Comparison of ENCODE assay signal across 15 cellular contexts in the genomic region with DNA sequence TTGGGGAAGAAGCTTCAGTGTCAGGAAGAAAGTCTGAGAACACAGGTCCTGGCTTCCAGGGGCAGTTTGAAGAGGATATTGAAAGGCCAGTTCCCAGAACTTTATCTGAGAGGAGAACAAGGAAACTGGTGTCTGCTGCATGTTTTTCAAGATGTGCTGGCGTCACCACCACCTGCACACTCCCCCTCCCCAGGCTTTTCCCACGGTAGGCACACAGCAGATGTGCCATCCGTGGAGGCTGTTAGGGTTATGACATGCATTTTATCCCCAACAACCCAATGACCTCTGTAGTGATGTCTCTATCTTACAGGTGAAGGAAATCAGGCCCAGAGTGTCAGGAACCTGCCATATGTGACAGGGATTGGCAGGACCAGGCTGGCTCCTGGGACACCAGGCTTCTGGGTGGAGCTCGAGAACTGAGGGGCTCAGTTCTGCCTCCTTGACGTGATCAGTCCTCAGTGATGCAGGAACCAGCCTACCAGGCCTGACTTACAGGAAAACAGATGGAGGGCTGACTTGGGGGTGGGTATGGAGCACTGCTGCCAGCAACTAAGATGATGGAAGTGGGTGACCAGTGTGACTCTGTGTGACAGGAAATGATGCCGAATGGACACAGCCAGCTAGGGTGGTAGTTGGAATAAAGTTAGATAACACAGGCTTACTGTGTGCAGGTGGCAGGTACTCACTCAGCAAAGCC. TPM values are rescaled to one million over a fixed set of nuclear protein-coding genes. Genes with fewer than 3 reads are reported as not detected.
DNase-seq lines count a peak whose midpoint lies in the region; ATAC-seq, FAIRE-seq and TF ChIP-seq lines count a peak whose summit lies in the region.
"Had no signal": no experiment of that assay in that cellular context is flagged by ENCODE, and none has a peak within 500 bp of the region (broad histone marks: within the 10 kb centered on the region; RNA-seq: fewer than 3 reads in every experiment).

No MANE protein-coding gene starts in this region.

- intact Hi-C loops in dendritic cell treated with granulocyte-macrophage colony-stimulating factor and Interleukin-4, amounts not matched to agents 40 ng/mL and 50 ng/mL, for 4 days (cut with micrococcal nuclease): loop anchor here (5.0 kb wide), 1 partner anchor 33 kb away; a partner anchor contains a TSS
- intact Hi-C loops in uterus (cut with DNase I; ENCODE audit: low total_unique reads): no loop called here

- peaks cover 98% of the 10 kb centered on the region for H3K36me3 Mint-ChIP-seq in dendritic cell treated with granulocyte-macrophage colony-stimulating factor and Interleukin-4, amounts not matched to agents 40 ng/mL and 50 ng/mL, for 4 days (ENCODE audit: low read depth)

- H3K4me3 Mint-ChIP-seq in dendritic cell treated with granulocyte-macrophage colony-stimulating factor and Interleukin-4, amounts not matched to agents 40 ng/mL and 50 ng/mL, for 4 days: peak overlapping the region; percentile 14

- DNase-seq in GM12891 (ENCODE audit: insufficient read length, low spot score) (no peak), RWPE2 (ENCODE audit: low spot score) (peak; percentile 45), SW480 (ENCODE audit: low spot score) (no peak), uterus (no peak), small intestine (no peak)
- DNase-seq: effector memory CD4-positive, alpha-beta T cell; kidney glomerular epithelial cell; NCI-H146; NCI-H69; nucleus accumbens; stimulated activated naive CD4-positive, alpha-beta T cell had no signal

- H3K4me3 ChIP-seq in RWPE2 (ENCODE audit: severe bottlenecking) (no peak overlapping the region), skin epidermis (no peak overlapping the region), uterus (no peak overlapping the region), small intestine (ENCODE audit: low read depth in 1 of 2, low read length in 2 of 2) (no peak overlapping the region)

- no peak for TF ChIP-seq CTCF in RWPE2 (IDR thresholded peaks at IDR 0.05; ENCODE audit: poor library complexity, severe bottlenecking)
- TF ChIP-seq CTCF in uterus (IDR thresholded peaks at IDR 0.05): no peak

- TF ChIP-seq POLR2A in GM12891 (IDR thresholded peaks at IDR 0.05; ENCODE audit: low read depth, low read length): 0 out of 2 replicates have a peak, but pooled peaks have one; percentile 28
- TF ChIP-seq POLR2A in uterus (IDR thresholded peaks at IDR 0.05): no peak

- H3K4me1 ChIP-seq in RWPE2 (ENCODE audit: insufficient read depth, poor library complexity, severe bottlenecking): no peaks in the 10 kb centered on the region
- H3K4me1 ChIP-seq in uterus: peaks cover 0 to 5% of the 10 kb centered on the region in 2 donors
- peaks cover 0 to 4% of the 10 kb centered on the region in 2 donors for H3K4me1 ChIP-seq in small intestine (ENCODE audit: control insufficient read depth in 2 of 2, insufficient read depth in 1 of 2, low read depth in 1 of 2, low read length in 1 of 2)

- H3K9me3 ChIP-seq in RWPE2 (ENCODE audit: severe bottlenecking) (no peaks in the 10 kb centered on the region), uterus (no peaks in the 10 kb centered on the region), small intestine (ENCODE audit: control insufficient read depth, low read depth) (no peaks in the 10 kb centered on the region)

- FAIRE-seq in GM12891 (lab: Jason Lieb, UNC): peak; percentile 9
- no peak for FAIRE-seq in small intestine (lab: Jason Lieb, UNC)
- FAIRE-seq: HTR-8/SVneo had no signal

- peaks cover 53% of the 10 kb centered on the region for H3K4me1 Mint-ChIP-seq in dendritic cell treated with granulocyte-macrophage colony-stimulating factor and Interleukin-4, amounts not matched to agents 40 ng/mL and 50 ng/mL, for 4 days (ENCODE audit: low read depth)

- no peak for ATAC-seq in RWPE2 (ENCODE audit: low read depth)
- ATAC-seq in GM19455 (IDR thresholded peaks at IDR 0.05; ENCODE audit: unreplicated experiment): no peak

- no peaks in the 10 kb centered on the region for H3K27me3 Mint-ChIP-seq in dendritic cell treated with granulocyte-macrophage colony-stimulating factor and Interleukin-4, amounts not matched to agents 40 ng/mL and 50 ng/mL, for 4 days

- WGBS in small intestine, 3 donors: 67 to 81% (median 75%) methylated on average over 6 of the region's 6 CpGs

- no peaks in the 10 kb centered on the region for H3K9me3 Mint-ChIP-seq in dendritic cell treated with granulocyte-macrophage colony-stimulating factor and Interleukin-4, amounts not matched to agents 40 ng/mL and 50 ng/mL, for 4 days

- peaks cover 84% of the 10 kb centered on the region for H3K36me3 ChIP-seq in RWPE2 (ENCODE audit: low read depth)
- H3K36me3 ChIP-seq in uterus: no peaks in the 10 kb centered on the region
- H3K36me3 ChIP-seq in small intestine (ENCODE audit: control insufficient read depth in 2 of 2, insufficient read depth in 2 of 2, low read length in 2 of 2): peaks cover 5 to 10% of the 10 kb centered on the region in 2 donors

- peak overlapping the region; percentile 96 for H3K27ac Mint-ChIP-seq in dendritic cell treated with granulocyte-macrophage colony-stimulating factor and Interleukin-4, amounts not matched to agents 40 ng/mL and 50 ng/mL, for 4 days

- no peak overlapping the region for H3K27ac ChIP-seq in RWPE2 (ENCODE audit: poor library complexity, severe bottlenecking)
- peak overlapping the region in 16 of 21 experiments; percentile 16 to 81 (median 74) for H3K27ac ChIP-seq in skin epidermis
- peak overlapping the region in 1 of 2 donors; percentile 14 for H3K27ac ChIP-seq in uterus
- peak overlapping the region in 1 of 2 donors; percentile 63 for H3K27ac ChIP-seq in small intestine (ENCODE audit: low read depth in 1 of 2, low read length in 1 of 2)

- H3K27me3 ChIP-seq in RWPE2 (ENCODE audit: insufficient read depth, poor library complexity, severe bottlenecking): no peaks in the 10 kb centered on the region
- no peaks in the 10 kb centered on the region for H3K27me3 ChIP-seq in uterus
- no peaks in the 10 kb centered on the region for H3K27me3 ChIP-seq in small intestine (ENCODE audit: control insufficient read depth in 2 of 2, insufficient read depth in 2 of 2, low read length in 2 of 2)

TF ChIP-seq in GM12891, 5 proteins besides CTCF, POLR2A, EP300 and RAD21:
- TF ChIP-seq TAF1 (IDR thresholded peaks at IDR 0.05; ENCODE audit: low read depth, low read length): no peak
- TF ChIP-seq POLR2AphosphoS5 (IDR thresholded peaks at IDR 0.05; ENCODE audit: low read depth, low read length): peak; percentile 17; the same call in 1 of the 2 replicates

RNA-seq across cellular contexts. Expression of a gene that starts 16.8 kb away (rescaled TPM):
- not detected for polyA plus RNA-seq in GM12891 (2012; ENCODE audit: low read depth, missing spikeins)
- not detected for total RNA-seq in uterus
- 1 to 10 TPM in 2 of 3 donors, under 1 TPM in 1; 0.54 to 1.6 (median 1.1) TPM for polyA plus RNA-seq in small intestine

RNA-seq across cellular contexts. Expression of a gene that starts 33.7 kb away (rescaled TPM):
- 3.8 TPM for polyA plus RNA-seq in GM12891 (2012; ENCODE audit: low read depth, missing spikeins)
- total RNA-seq in uterus: 100 to 1,000 TPM in 1 of 4 donors, 10 to 100 TPM in 3; 16.2 to 850 (median 60.1) TPM
- 10 to 100 TPM in 1 of 3 donors, 1 to 10 TPM in 2; 8.3 to 32.7 (median 10.0) TPM for polyA plus RNA-seq in small intestine

RNA-seq across cellular contexts. Expression of a gene that starts 36.4 kb away (rescaled TPM):
- polyA plus RNA-seq in GM12891 (2012; ENCODE audit: low read depth, missing spikeins): 3.7 TPM
- total RNA-seq in uterus: 10 to 100 TPM in 3 of 4 donors, 1 to 10 TPM in 1; 2.6 to 53.8 (median 14.5) TPM
- polyA plus RNA-seq in small intestine: 1 to 10 TPM; 3.4 to 6.7 (median 4.3) TPM
